8 cellular contexts compared by ENCODE assay signal in genomic region chr2:61536086-61536722, GRCh38. TPM values are rescaled to one million over a fixed set of nuclear protein-coding genes. Genes with fewer than 3 reads are reported as not detected.
DNase-seq lines count a peak whose midpoint lies in the region; ATAC-seq and TF ChIP-seq lines count a peak whose summit lies in the region.

No MANE protein-coding gene starts in this region.

- H3K36me3 Mint-ChIP-seq in T-cell (peaks cover 6% of the 10 kb centered on the region), neural crest cell (ENCODE audit: low read depth) (peaks cover 13% of the 10 kb centered on the region)

- peaks cover 4% of the 10 kb centered on the region; the same call in 1 of the 2 replicates for H3K9me3 ChIP-seq in AG04450 (ENCODE audit: control insufficient read depth, insufficient read depth, low read length)
- H3K9me3 ChIP-seq in HAP-1: no peaks in the 10 kb centered on the region

- peaks cover 41% of the 10 kb centered on the region for H3K4me1 ChIP-seq in HAP-1

- POLR2A ChIA-PET in AG04450 (lab: Yijun Ruan, JAX): no interaction called here
- POLR2A ChIA-PET in T-cell (lab: Charles Lee): interaction anchor here in 1 of 2 donors (0.6 kb wide), 1 partner anchor 126 kb away, joined by 4 read pairs; no protein-coding TSS in a partner anchor

- H3K4me3 ChIP-seq in AG04450 (ENCODE audit: low read depth, low read length) (peak overlapping the region; percentile 90), HAP-1 (peak overlapping the region; percentile 77), epithelial cell of proximal tubule (ENCODE audit: low read depth, low read length) (peak overlapping the region; percentile 83)

- H3K27me3 Mint-ChIP-seq in T-cell: peaks cover 0 to 1% of the 10 kb centered on the region in 2 donors
- H3K27me3 Mint-ChIP-seq in neural crest cell (ENCODE audit: low read depth): peaks cover 8% of the 10 kb centered on the region

- TF ChIP-seq CTCF in AG04450 (IDR thresholded peaks at IDR 0.05; ENCODE audit: low read depth, low read length): no peak
- no peak for TF ChIP-seq CTCF in epithelial cell of proximal tubule (conservative IDR thresholded peaks at IDR 0.05; ENCODE audit: low read depth, low read length)
- TF ChIP-seq CTCF in neural crest cell (conservative IDR thresholded peaks at IDR 0.05): peak; percentile 20
- TF ChIP-seq CTCF in omental fat pad (IDR thresholded peaks at IDR 0.05): no peak

- H3K4me3 Mint-ChIP-seq in T-cell: peak overlapping the region; percentile 90 to 93 (median 92)
- peak overlapping the region; percentile 95 for H3K4me3 Mint-ChIP-seq in neural crest cell

- H3K27ac ChIP-seq in AG04450 (ENCODE audit: low read depth, low read length): peak overlapping the region; percentile 72

- in situ Hi-C loops in HAP-1 (cut with MboI; ENCODE audit: low sequenced_read_pairs): loop anchor here (10.0 kb wide), 1 partner anchor 129 kb away; no protein-coding TSS in a partner anchor

- ATAC-seq in T-cell (replicated peaks in 1 of 4): no peak
- ATAC-seq in GM19397 (IDR thresholded peaks at IDR 0.05; ENCODE audit: unreplicated experiment): no peak
- no peak for ATAC-seq in HG03469 (IDR thresholded peaks at IDR 0.05; ENCODE audit: unreplicated experiment)
- ATAC-seq in omental fat pad (ENCODE audit: low FRiP score): no peak

- peaks cover 46 to 52% (median 48%) of the 10 kb centered on the region in 3 donors for H3K4me1 Mint-ChIP-seq in T-cell
- peaks cover 46% of the 10 kb centered on the region for H3K4me1 Mint-ChIP-seq in neural crest cell

- H3K27ac Mint-ChIP-seq in T-cell (peak overlapping the region; percentile 91 to 96), neural crest cell (ENCODE audit: unreplicated experiment) (peak overlapping the region; percentile 95)

- DNase-seq in AG04450 (ENCODE audit: low read depth, low spot score): no peak
- DNase-seq in HAP-1 (ENCODE audit: low spot score in 2 of 2): peak in 1 of 2 experiments; percentile 94
- no peak for DNase-seq in T-cell
- DNase-seq in epithelial cell of proximal tubule (ENCODE audit: low read depth): no peak
- DNase-seq in neural crest cell (ENCODE audit: low read depth, low spot score): no peak
- no peak for DNase-seq in omental fat pad (ENCODE audit: low spot score)

- H3K36me3 ChIP-seq in HAP-1 (replicated peaks): peaks cover 33% of the 10 kb centered on the region

- no peaks in the 10 kb centered on the region for H3K9me3 Mint-ChIP-seq in T-cell
- no peaks in the 10 kb centered on the region for H3K9me3 Mint-ChIP-seq in neural crest cell

- CTCF ChIA-PET in AG04450 (lab: Charles Lee): no interaction called here
- CTCF ChIA-PET in T-cell (lab: Charles Lee): no interaction called here

- H3K27me3 ChIP-seq in AG04450 (ENCODE audit: control insufficient read depth, insufficient read depth, low read length) (no peaks in the 10 kb centered on the region), HAP-1 (ENCODE audit: low read depth) (no peaks in the 10 kb centered on the region)

RNA-seq across cellular contexts. Expression of gene XPO1, which starts 2.0 kb away (rescaled TPM):
- polyA plus RNA-seq in AG04450 (2011; rRNA removed): 92.6 and 143 TPM in 2 replicates
- polyA minus RNA-seq in AG04450 (2011; rRNA and poly(A)+ RNA removed): 70.7 and 148 TPM in 2 replicates
- total RNA-seq in T-cell: 100 to 1,000 TPM; 116 to 142 (median 130) TPM
- 104 and 128 TPM in 2 replicates for total RNA-seq in epithelial cell of proximal tubule
- 233 and 238 TPM in 2 replicates for total RNA-seq in neural crest cell
- 10 to 100 TPM; 49.7 to 96.6 (median 73.1) TPM for total RNA-seq in omental fat pad
